ENCODE assay signal across 8 cellular contexts in the genomic region with DNA sequence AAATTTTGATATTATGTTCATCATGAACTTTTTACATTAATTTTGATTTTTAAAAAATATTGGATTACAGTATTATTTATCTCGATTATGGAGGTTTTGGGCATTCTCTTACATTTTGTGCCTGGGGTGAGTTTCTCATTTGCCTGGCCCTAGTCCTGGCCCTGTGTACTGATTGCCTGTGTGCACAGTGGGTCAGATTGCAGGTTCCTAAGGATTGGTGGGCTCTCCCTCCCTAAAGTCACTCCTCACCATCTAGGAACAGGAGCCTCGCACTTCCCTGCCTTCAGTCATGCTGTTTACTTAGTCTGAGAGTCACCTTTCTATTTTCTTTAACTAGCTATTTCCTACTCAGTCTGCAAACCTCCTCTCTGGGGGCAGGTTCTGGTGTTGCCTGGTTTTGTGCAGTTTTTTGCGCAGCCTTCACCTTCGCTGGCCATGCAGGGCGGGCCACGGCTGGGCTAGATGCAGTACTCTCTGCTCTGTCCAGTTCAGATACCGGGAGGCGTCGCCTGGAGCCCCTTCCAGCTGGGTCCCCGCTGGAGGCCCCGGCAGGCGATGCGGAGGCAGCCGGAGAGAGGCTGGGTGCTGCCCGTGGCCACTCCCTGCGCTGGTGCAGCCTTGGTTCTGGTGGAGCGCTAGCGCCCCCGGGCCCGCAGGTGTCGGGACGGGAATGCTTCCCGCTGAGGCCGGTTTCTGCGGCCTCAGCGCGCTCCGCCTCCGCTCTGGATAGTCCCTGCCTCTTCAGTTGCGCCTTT. TPM values are rescaled to one million over a fixed set of nuclear protein-coding genes. Genes with fewer than 3 reads are reported as not detected.
DNase-seq lines count a peak whose midpoint lies in the region; ATAC-seq and TF ChIP-seq lines count a peak whose summit lies in the region.

No MANE protein-coding gene starts in this region.

- H3K4me1 Mint-ChIP-seq in activated naive CD4-positive, alpha-beta T cell treated with anti-CD3 and anti-CD28 coated beads for 36 hours (ENCODE audit: low read depth) = peaks cover 6% of the 10 kb centered on the region
- H3K4me1 Mint-ChIP-seq in glutamatergic neuron (ENCODE audit: low read depth, unreplicated experiment) (no peaks in the 10 kb centered on the region), immature natural killer cell (peaks cover 3 to 4% of the 10 kb centered on the region in 2 donors)

- H3K4me3 ChIP-seq in parathyroid adenoma (ENCODE audit: low read depth, low read length) = no peak overlapping the region

- H3K27me3 Mint-ChIP-seq in activated naive CD4-positive, alpha-beta T cell treated with anti-CD3 and anti-CD28 coated beads for 36 hours (ENCODE audit: low read depth) = peaks cover 40% of the 10 kb centered on the region
- H3K27me3 Mint-ChIP-seq in glutamatergic neuron (ENCODE audit: unreplicated experiment) = peaks cover 1% of the 10 kb centered on the region
- peaks cover 9 to 29% (median 15%) of the 10 kb centered on the region in 3 donors for H3K27me3 Mint-ChIP-seq in immature natural killer cell (ENCODE audit: low read depth in 3 of 3)

- CTCF ChIA-PET in activated naive CD4-positive, alpha-beta T cell treated with anti-CD3 and anti-CD28 coated beads for 36 hours (lab: Charles Lee) = interaction anchor here (0.8 to 5.2 kb wide), 5 partner anchors 12 to 584 kb away, joined by 3 to 40 read pairs (median 4); no protein-coding TSS in a partner anchor

- no peaks in the 10 kb centered on the region for H3K4me1 ChIP-seq in parathyroid adenoma

- H2AFZ ChIP-seq in parathyroid adenoma = peak overlapping the region; percentile 77

- no peaks in the 10 kb centered on the region for H3K79me2 ChIP-seq in parathyroid adenoma

- H3K9me3 Mint-ChIP-seq in activated naive CD4-positive, alpha-beta T cell treated with anti-CD3 and anti-CD28 coated beads for 36 hours = no peaks in the 10 kb centered on the region
- H3K9me3 Mint-ChIP-seq in glutamatergic neuron (ENCODE audit: unreplicated experiment) (peaks cover 2% of the 10 kb centered on the region), immature natural killer cell (no peaks in the 10 kb centered on the region)

- H3K4me2 ChIP-seq in parathyroid adenoma (ENCODE audit: low read length) = peak overlapping the region; percentile 43

- no peak overlapping the region for H3K27ac ChIP-seq in parathyroid adenoma

- peak; percentile 66 for ATAC-seq in GM21723 (IDR thresholded peaks at IDR 0.05; ENCODE audit: unreplicated experiment)
- ATAC-seq in HG03196 (IDR thresholded peaks at IDR 0.05; ENCODE audit: unreplicated experiment) = no peak

- H3K36me3 Mint-ChIP-seq in activated naive CD4-positive, alpha-beta T cell treated with anti-CD3 and anti-CD28 coated beads for 36 hours (ENCODE audit: low read depth) = no peaks in the 10 kb centered on the region
- H3K36me3 Mint-ChIP-seq in glutamatergic neuron (ENCODE audit: unreplicated experiment) (no peaks in the 10 kb centered on the region), immature natural killer cell (no peaks in the 10 kb centered on the region)

- DNase-seq in AG20443 (ENCODE audit: low spot score) = peak; percentile 71
- DNase-seq in NCI-H774 (lab: John Stamatoyannopoulos, UW) = peak; percentile 56
- peak; percentile 77 for DNase-seq in activated naive CD4-positive, alpha-beta T cell treated with anti-CD3 and anti-CD28 coated beads for 36 hours
- DNase-seq in glutamatergic neuron = peak; percentile 77
- DNase-seq in immature natural killer cell = no peak

- H3K27ac Mint-ChIP-seq in activated naive CD4-positive, alpha-beta T cell treated with anti-CD3 and anti-CD28 coated beads for 36 hours = no peak overlapping the region
- peak overlapping the region; percentile 41 for H3K27ac Mint-ChIP-seq in glutamatergic neuron (ENCODE audit: unreplicated experiment)
- H3K27ac Mint-ChIP-seq in immature natural killer cell = no peak overlapping the region

- intact Hi-C loops in activated naive CD4-positive, alpha-beta T cell treated with anti-CD3 and anti-CD28 coated beads for 36 hours (cut with micrococcal nuclease) = loop anchor here (1.0 to 10.0 kb wide), 4 partner anchors 136 to 584 kb away; no protein-coding TSS in a partner anchor

- H3K9me3 ChIP-seq in parathyroid adenoma (ENCODE audit: control insufficient read depth, low read length) = no peaks in the 10 kb centered on the region

- TF ChIP-seq CTCF in glutamatergic neuron (IDR thresholded peaks at IDR 0.05; ENCODE audit: partially characterized antibody, unreplicated experiment) (no peak), parathyroid adenoma (IDR thresholded peaks at IDR 0.05) (peak; percentile 49)

- peak overlapping the region; percentile 69 for H3K4me3 Mint-ChIP-seq in activated naive CD4-positive, alpha-beta T cell treated with anti-CD3 and anti-CD28 coated beads for 36 hours
- peak overlapping the region; percentile 90 for H3K4me3 Mint-ChIP-seq in glutamatergic neuron (ENCODE audit: unreplicated experiment)
- H3K4me3 Mint-ChIP-seq in immature natural killer cell = peak overlapping the region in 1 of 5 donors; percentile 34

- no peaks in the 10 kb centered on the region for H3K27me3 ChIP-seq in parathyroid adenoma (ENCODE audit: control insufficient read depth, insufficient read depth, low read length)

- H3K36me3 ChIP-seq in parathyroid adenoma (ENCODE audit: control insufficient read depth, insufficient read depth, low read length) = no peaks in the 10 kb centered on the region

- H3K9ac ChIP-seq in parathyroid adenoma = no peak overlapping the region

RNA-seq across cellular contexts. Expression of a gene that starts 23.3 kb away (rescaled TPM):
- not detected for total RNA-seq in activated naive CD4-positive, alpha-beta T cell treated with anti-CD3 and anti-CD28 coated beads for 36 hours
- not detected for total RNA-seq in glutamatergic neuron (ENCODE audit: unreplicated experiment)
- not detected for polyA plus RNA-seq in immature natural killer cell

Comparison
In these comparisons a context has a peak if more than half of its experiments do, and no peak if none do; other contexts are left out.
1. DNase-seq: peak in AG20443 (single experiment), NCI-H774 (single experiment), activated naive CD4-positive, alpha-beta T cell treated with anti-CD3 and anti-CD28 coated beads for 36 hours (single experiment) and glutamatergic neuron (single experiment); none in immature natural killer cell (0 of 3).